Comparison of ENCODE assay signal across 11 cellular contexts in genomic region chr1:27520651-27521050, GRCh38. TPM values are rescaled to one million over a fixed set of nuclear protein-coding genes. Genes with fewer than 3 reads are reported as not detected.
A peak's percentile ranks its signal among the peaks of the same experiment; 100 is the strongest.
DNase-seq lines count a peak whose midpoint lies in the region; ATAC-seq, FAIRE-seq and TF ChIP-seq lines count a peak whose summit lies in the region.
"Had no signal": no experiment of that assay in that cellular context is flagged by ENCODE, and none has a peak within 500 bp of the region (broad histone marks: within the 10 kb centered on the region; RNA-seq: fewer than 3 reads in every experiment).

No MANE protein-coding gene starts in this region.

- no peaks in the 10 kb centered on the region for H3K9me3 Mint-ChIP-seq in CD14-positive monocyte

- peaks cover 0 to 15% (median 7%) of the 10 kb centered on the region in 3 donors for H3K27me3 Mint-ChIP-seq in CD14-positive monocyte (ENCODE audit: low read depth in 3 of 3)

- no peak for TF ChIP-seq EP300 in gastroesophageal sphincter (IDR thresholded peaks at IDR 0.05)

- H3K4me1 ChIP-seq in BLaER1 (peaks cover 62% of the 10 kb centered on the region), gastroesophageal sphincter (peaks cover 5 to 82% (median 56%) of the 10 kb centered on the region in 3 donors)

- WGBS in gastroesophageal sphincter (ENCODE audit: low coverage in 1 of 2), 2 donors: no CpG with 5 or more reads among the region's 4 CpGs

- TF ChIP-seq POLR2A in gastroesophageal sphincter (IDR thresholded peaks at IDR 0.05): no peak

- no peak for FAIRE-seq in RCC 7860 (lab: Jason Lieb, UNC)

- intact Hi-C loops in CD14-positive monocyte (cut with micrococcal nuclease): no loop called here

- peak overlapping the region; percentile 99 for H3K4me2 ChIP-seq in BLaER1

- no peak overlapping the region for H3K4me3 ChIP-seq in BLaER1
- no peak overlapping the region for H3K4me3 ChIP-seq in gastroesophageal sphincter
- H3K4me3 ChIP-seq: smooth muscle cell had no signal

- no peaks in the 10 kb centered on the region for H3K36me3 Mint-ChIP-seq in CD14-positive monocyte

- H3K9me3 ChIP-seq in BLaER1 (no peaks in the 10 kb centered on the region), gastroesophageal sphincter (no peaks in the 10 kb centered on the region)

- ATAC-seq in gastroesophageal sphincter: no peak
- no peak for ATAC-seq in HG03460 (IDR thresholded peaks at IDR 0.05; ENCODE audit: unreplicated experiment)

- H3K27ac ChIP-seq in BLaER1 (peak overlapping the region; percentile 96), RWPE1 (peak overlapping the region; percentile 98), gastroesophageal sphincter (peak overlapping the region; percentile 1 to 98 (median 97))

- no peak for TF ChIP-seq CTCF in RWPE1 (conservative IDR thresholded peaks at IDR 0.05; ENCODE audit: low read depth)
- TF ChIP-seq CTCF in gastroesophageal sphincter (IDR thresholded peaks at IDR 0.05): no peak
- TF ChIP-seq CTCF in CD14-positive monocyte (IDR thresholded peaks at IDR 0.05): no peak

- no peak for DNase-seq in RWPE1 (ENCODE audit: low spot score)
- peak; percentile 23 for DNase-seq in occipital lobe (lab: John Stamatoyannopoulos, UW)
- DNase-seq in HPDE6-E6E7 (ENCODE audit: extremely low spot score): no peak
- DNase-seq in RCC 7860 (ENCODE audit: low spot score): no peak
- no peak for DNase-seq in CD14-positive monocyte (ENCODE audit: low spot score)
- DNase-seq: NCI-H1417 treated with DMSO at 0.1 percent for 48 hours, SHP77 treated with DMSO at 0.1 percent for 48 hours had no signal

- POLR2A ChIA-PET in RWPE1 (lab: Yijun Ruan, JAX; ENCODE audit: low non-redundant PET): no interaction called here

- peaks cover 55% of the 10 kb centered on the region for H3K4me1 Mint-ChIP-seq in CD14-positive monocyte

- H3K36me3 ChIP-seq in BLaER1 (no peaks in the 10 kb centered on the region), gastroesophageal sphincter (no peaks in the 10 kb centered on the region)

- H3K4me3 Mint-ChIP-seq in CD14-positive monocyte: peak overlapping the region in 1 of 2 donors; percentile 51

- H3K27ac Mint-ChIP-seq in CD14-positive monocyte: no peak overlapping the region

- peak overlapping the region; percentile 82; the same call in 1 of the 2 replicates for H3K9ac ChIP-seq in BLaER1

- H3K27me3 ChIP-seq in BLaER1 (no peaks in the 10 kb centered on the region), gastroesophageal sphincter (no peaks in the 10 kb centered on the region)

- H4K20me1 ChIP-seq in BLaER1: no peaks in the 10 kb centered on the region

- CTCF ChIA-PET in RWPE1 (lab: Yijun Ruan, JAX): no interaction called here

RNA-seq across cellular contexts. Expression of gene WASF2, which starts 30.7 kb away (rescaled TPM):
- total RNA-seq in gastroesophageal sphincter: 100 to 1,000 TPM in 1 of 4 donors, 10 to 100 TPM in 3; 74.7 to 107 (median 79.8) TPM
- 6.1 TPM for total RNA-seq in occipital lobe
- 10 to 100 TPM; 53.5 to 86.4 TPM for polyA plus RNA-seq in CD14-positive monocyte

Comparison
In these comparisons a context has a peak if more than half of its experiments do, and no peak if none do; other contexts are left out.
1. RNA of gene WASF2, which starts 30.7 kb away (total RNA-seq): 74.7 to 107 TPM in gastroesophageal sphincter; 6.1 TPM in occipital lobe (single experiment); every median in the first group is over 10 times any median in the second.
2. Peak in every context shown above with its lines, with median percentiles within 50 percentile points of each other: H3K27ac ChIP-seq.